Comparison of ENCODE assay signal across 2 cellular contexts in genomic region chr20:32326507-32326851, GRCh38.
TF ChIP-seq lines count a peak whose summit lies in the region.

No MANE protein-coding gene starts in this region.

TF ChIP-seq in A549, 52 proteins besides CTCF, POLR2A, EP300 and RAD21:
- no peak for TF ChIP-seq MYC (IDR thresholded peaks at IDR 0.05; ENCODE audit: borderline replicate concordance, low read length)
- no peak for TF ChIP-seq KDM5A (IDR thresholded peaks at IDR 0.05)
- TF ChIP-seq BHLHE40 (IDR thresholded peaks at IDR 0.05; ENCODE audit: low read depth, low read length) = no peak
- no peak for TF ChIP-seq ATOH8 (CRISPR knock-in tag; IDR thresholded peaks at IDR 0.05; ENCODE audit: low read depth)
TF ChIP-seq in A549: peak in this region for 0.

TF ChIP-seq in GM23338, 12 proteins besides CTCF, POLR2A, EP300 and RAD21:
- no peak for TF ChIP-seq CREB1 (CRISPR knock-in tag; IDR thresholded peaks at IDR 0.05; ENCODE audit: low read depth)
- no peak for TF ChIP-seq EZH2phosphoT487 (IDR thresholded peaks at IDR 0.05; ENCODE audit: unreplicated experiment)
- no peak for TF ChIP-seq EZH2 (IDR thresholded peaks at IDR 0.05; ENCODE audit: low read depth, unreplicated experiment)
- no peak for TF ChIP-seq ZNF331 (CRISPR knock-in tag; IDR thresholded peaks at IDR 0.05; ENCODE audit: low read depth)
- TF ChIP-seq JUNB (IDR thresholded peaks at IDR 0.05; ENCODE audit: unreplicated experiment) = no peak
- TF ChIP-seq STAT1 (IDR thresholded peaks at IDR 0.05; ENCODE audit: unreplicated experiment) = no peak
- TF ChIP-seq ETS1 (IDR thresholded peaks at IDR 0.05) = no peak
- TF ChIP-seq ZNF114 (CRISPR knock-in tag; IDR thresholded peaks at IDR 0.05) = no peak
- TF ChIP-seq POLR2AphosphoS5 (IDR thresholded peaks at IDR 0.05; ENCODE audit: low read depth) = no peak
- TF ChIP-seq ZNF462 (CRISPR knock-in tag; IDR thresholded peaks at IDR 0.05) = no peak
- no peak for TF ChIP-seq NANOG (IDR thresholded peaks at IDR 0.05; ENCODE audit: borderline replicate concordance)
- TF ChIP-seq, protein P1, sequence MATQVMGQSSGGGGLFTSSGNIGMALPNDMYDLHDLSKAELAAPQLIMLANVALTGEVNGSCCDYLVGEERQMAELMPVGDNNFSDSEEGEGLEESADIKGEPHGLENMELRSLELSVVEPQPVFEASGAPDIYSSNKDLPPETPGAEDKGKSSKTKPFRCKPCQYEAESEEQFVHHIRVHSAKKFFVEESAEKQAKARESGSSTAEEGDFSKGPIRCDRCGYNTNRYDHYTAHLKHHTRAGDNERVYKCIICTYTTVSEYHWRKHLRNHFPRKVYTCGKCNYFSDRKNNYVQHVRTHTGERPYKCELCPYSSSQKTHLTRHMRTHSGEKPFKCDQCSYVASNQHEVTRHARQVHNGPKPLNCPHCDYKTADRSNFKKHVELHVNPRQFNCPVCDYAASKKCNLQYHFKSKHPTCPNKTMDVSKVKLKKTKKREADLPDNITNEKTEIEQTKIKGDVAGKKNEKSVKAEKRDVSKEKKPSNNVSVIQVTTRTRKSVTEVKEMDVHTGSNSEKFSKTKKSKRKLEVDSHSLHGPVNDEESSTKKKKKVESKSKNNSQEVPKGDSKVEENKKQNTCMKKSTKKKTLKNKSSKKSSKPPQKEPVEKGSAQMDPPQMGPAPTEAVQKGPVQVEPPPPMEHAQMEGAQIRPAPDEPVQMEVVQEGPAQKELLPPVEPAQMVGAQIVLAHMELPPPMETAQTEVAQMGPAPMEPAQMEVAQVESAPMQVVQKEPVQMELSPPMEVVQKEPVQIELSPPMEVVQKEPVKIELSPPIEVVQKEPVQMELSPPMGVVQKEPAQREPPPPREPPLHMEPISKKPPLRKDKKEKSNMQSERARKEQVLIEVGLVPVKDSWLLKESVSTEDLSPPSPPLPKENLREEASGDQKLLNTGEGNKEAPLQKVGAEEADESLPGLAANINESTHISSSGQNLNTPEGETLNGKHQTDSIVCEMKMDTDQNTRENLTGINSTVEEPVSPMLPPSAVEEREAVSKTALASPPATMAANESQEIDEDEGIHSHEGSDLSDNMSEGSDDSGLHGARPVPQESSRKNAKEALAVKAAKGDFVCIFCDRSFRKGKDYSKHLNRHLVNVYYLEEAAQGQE (IDR thresholded peaks at IDR 0.05; ENCODE audit: unreplicated experiment) = no peak
